Comparison of ENCODE assay signal across 8 cellular contexts in genomic region chr16:67993207-67994036, GRCh38. TPM values are rescaled to one million over a fixed set of nuclear protein-coding genes. Genes with fewer than 3 reads are reported as not detected.
DNase-seq lines count a peak whose midpoint lies in the region; ATAC-seq and TF ChIP-seq lines count a peak whose summit lies in the region.

No MANE protein-coding gene starts in this region.

- peak; percentile 57 for DNase-seq in NK-92 treated with Interleukin-12 subunit alpha and Interleukin-12 subunit beta, amount 100 ng/mL, for 24 hours (lab: John Stamatoyannopoulos, UW)
- DNase-seq in NK-92 (lab: John Stamatoyannopoulos, UW; ENCODE audit: unreplicated experiment) (no peak), NCI-H2196 treated with DMSO at 0.1 percent for 48 hours (lab: John Stamatoyannopoulos, UW; ENCODE audit: unreplicated experiment) (peak; percentile 3), choroid plexus epithelial cell (ENCODE audit: low read depth) (peak; percentile 74), right lobe of liver (peak; percentile 83 to 87 (median 85))
- DNase-seq in activated CD4-positive, alpha-beta T cell treated with anti-CD3 and anti-CD28 coated beads for 4 hours = peak; percentile 74 to 75
- DNase-seq in stimulated activated CD4-positive, alpha-beta T cell treated with anti-CD3 and anti-CD28 coated beads, Interleukin-4, amount 100 ng/mL, for 24 hours = peak; percentile 82

- TF ChIP-seq CTCF in choroid plexus epithelial cell (conservative IDR thresholded peaks at IDR 0.05; ENCODE audit: low read depth, low read length) (peak; percentile 73), right lobe of liver (IDR thresholded peaks at IDR 0.05) (peak; percentile 97 to 99 (median 98))

- no peaks in the 10 kb centered on the region for H3K27me3 ChIP-seq in right lobe of liver

- H3K4me3 ChIP-seq in choroid plexus epithelial cell (ENCODE audit: low read depth, low read length) (peak overlapping the region; percentile 38), right lobe of liver (peak overlapping the region; percentile 30 to 44 (median 37))

- peaks cover 0 to 7% (median 0%) of the 10 kb centered on the region in 4 donors for H3K4me1 ChIP-seq in right lobe of liver

- no peaks in the 10 kb centered on the region for H3K9me3 ChIP-seq in right lobe of liver

- 0% methylated on average over 5 of the region's 38 CpGs for WGBS in right lobe of liver (ENCODE audit: insufficient coverage, low coverage, low lambda C conversion rate, missing lambda C conversion rate)

- H3K27ac ChIP-seq in right lobe of liver = peak overlapping the region; percentile 55 to 75 (median 63)

- no peak for TF ChIP-seq POLR2A in right lobe of liver (IDR thresholded peaks at IDR 0.05)

- H3K36me3 ChIP-seq in right lobe of liver = no peaks in the 10 kb centered on the region

- intact Hi-C loops in right lobe of liver (cut with DNase I) = no loop called here

- peak; percentile 71 for ATAC-seq in HG02943 (IDR thresholded peaks at IDR 0.05; ENCODE audit: low read depth, unreplicated experiment)
- peak; percentile 93 to 96 (median 94) for ATAC-seq in right lobe of liver

RNA-seq across cellular contexts. Expression of gene DPEP2, which starts 5.9 kb away (rescaled TPM):
- total RNA-seq in right lobe of liver = 1 to 10 TPM in 5 of 6 experiments, under 1 TPM in 1; 0.93 to 2.3 (median 1.6) TPM

RNA-seq across cellular contexts. Expression of gene DPEP3, which starts 13.1 kb away (rescaled TPM):
- under 1 TPM in 1 of 6 experiments, not detected in 5; 0.10 TPM for total RNA-seq in right lobe of liver

RNA-seq across cellular contexts. Expression of gene DPEP2NB, which starts 22.3 kb away (rescaled TPM):
- total RNA-seq in right lobe of liver = not detected

RNA-seq across cellular contexts. Expression of gene SLC12A4, which starts 25.0 kb away (rescaled TPM):
- total RNA-seq in right lobe of liver = 10 to 100 TPM; 17.2 to 40.0 (median 21.9) TPM

RNA-seq across cellular contexts. Expression of gene DDX28, which starts 29.6 kb away (rescaled TPM):
- 1 to 10 TPM; 5.4 to 10.0 (median 6.3) TPM for total RNA-seq in right lobe of liver
